ENCODE assay signal across 12 cellular contexts in genomic region chr9:97848582-97849237, GRCh38. TPM values are rescaled to one million over a fixed set of nuclear protein-coding genes. Genes with fewer than 3 reads are reported as not detected.
DNase-seq lines count a peak whose midpoint lies in the region; ATAC-seq and TF ChIP-seq lines count a peak whose summit lies in the region.
"Had no signal": no experiment of that assay in that cellular context is flagged by ENCODE, and none has a peak within 500 bp of the region (broad histone marks: within the 10 kb centered on the region; RNA-seq: fewer than 3 reads in every experiment).

No MANE protein-coding gene starts in this region.

- H3K36me3 ChIP-seq in iPS-15b (ENCODE audit: control insufficient read depth, insufficient read depth, low read length): no peaks in the 10 kb centered on the region

- no peaks in the 10 kb centered on the region for H3K79me2 ChIP-seq in H9 (ENCODE audit: insufficient read depth, low read length)

- peaks cover 22% of the 10 kb centered on the region for H3K23me2 ChIP-seq in H9 (ENCODE audit: insufficient read length, low read depth, low read length, poor library complexity, severe bottlenecking)

- peak; percentile 46 for DNase-seq in H9
- DNase-seq in activated T-cell treated with anti-CD3 and anti-CD28 coated beads, Interleukin-2, amount 50 U/mL, for 72 hours: peak in 1 of 2 donors; percentile 38
- peak; percentile 33 for DNase-seq in stimulated activated CD4-positive, alpha-beta T cell treated with anti-CD3 and anti-CD28 coated beads, Interleukin-4, amount 100 ng/mL, for 24 hours
- DNase-seq in Calu3: no peak
- no peak for DNase-seq in superior temporal gyrus (ENCODE audit: extremely low spot score)
- no peak for DNase-seq in NCI-H1105 (lab: John Stamatoyannopoulos, UW)
- no peak for DNase-seq in dedifferentiated amniotic fluid mesenchymal stem cell (ENCODE audit: extremely low spot score)
- DNase-seq: effector CD8-positive, alpha-beta T cell; NCI-H146 had no signal

- H3K9me3 ChIP-seq in H9 (ENCODE audit: control insufficient read depth, low read depth, low read length): no peaks in the 10 kb centered on the region
- no peaks in the 10 kb centered on the region for H3K9me3 ChIP-seq in iPS-15b (ENCODE audit: control insufficient read depth, insufficient read depth, low read length)

- H3K4me1 ChIP-seq in H9 (ENCODE audit: insufficient read depth, low read length): peaks cover 4% of the 10 kb centered on the region; the same call in 1 of the 2 replicates
- peaks cover 4% of the 10 kb centered on the region for H3K4me1 ChIP-seq in iPS-15b (ENCODE audit: control insufficient read depth, insufficient read depth, low read length)

- no peak overlapping the region for H4K8ac ChIP-seq in H9 (replicated peaks; ENCODE audit: insufficient read length, low read depth, low read length)

- no TSS peak for BruUV-seq in Calu3 (replicated peaks; lab: Mats Ljungman, UMichigan)

- no peak overlapping the region for H3T11ph ChIP-seq in H9 (ENCODE audit: low read length)

- no peak overlapping the region for H4K91ac ChIP-seq in H9 (ENCODE audit: insufficient read length, low read depth, low read length)

- no peak overlapping the region for H4K5ac ChIP-seq in H9 (ENCODE audit: insufficient read length, low read depth, low read length)

- CTCF ChIA-PET in Calu3 (lab: Charles Lee): no interaction called here

- no peaks in the 10 kb centered on the region; a peak in 2 of 5 replicates for H3K9me3 Mint-ChIP-seq in H9
- H3K9me3 Mint-ChIP-seq in activated T-cell treated with anti-CD3 and anti-CD28 coated beads, Interleukin-2, amount 50 U/mL, for 72 hours: no peaks in the 10 kb centered on the region
- no peaks in the 10 kb centered on the region for H3K9me3 Mint-ChIP-seq in Calu3 (ENCODE audit: low read depth, unreplicated experiment)

- H3K23ac ChIP-seq in H9 (ENCODE audit: insufficient read length, low read depth, low read length): no peak overlapping the region

- no peak overlapping the region for H2BK120ac ChIP-seq in H9 (ENCODE audit: low read depth, low read length, poor library complexity, severe bottlenecking)

- H3K27me3 ChIP-seq in H9 (ENCODE audit: insufficient read depth, low read length): peaks cover 78% of the 10 kb centered on the region
- H3K27me3 ChIP-seq in iPS-15b (ENCODE audit: control insufficient read depth, insufficient read depth, low read length): peaks cover 90% of the 10 kb centered on the region

- H2BK15ac ChIP-seq in H9 (ENCODE audit: low read depth, low read length): 0 out of 2 replicates have a peak overlapping the region, but pooled peaks have one; percentile 24

- H3K27me3 Mint-ChIP-seq in H9 (ENCODE audit: low read depth) (peaks cover 93% of the 10 kb centered on the region), Calu3 (ENCODE audit: unreplicated experiment) (no peaks in the 10 kb centered on the region)
- H3K27me3 Mint-ChIP-seq in activated T-cell treated with anti-CD3 and anti-CD28 coated beads, Interleukin-2, amount 50 U/mL, for 72 hours (ENCODE audit: low read depth): peaks cover 63% of the 10 kb centered on the region

- H3K27ac ChIP-seq in H9 (ENCODE audit: insufficient read length, low read depth, low read length): no peak overlapping the region

- H2BK5ac ChIP-seq in H9 (ENCODE audit: insufficient read length, low read length): no peak overlapping the region

- H3K36me3 Mint-ChIP-seq in H9 (ENCODE audit: insufficient read depth in 1 of 3, low read depth in 3 of 3) (no peaks in the 10 kb centered on the region; a peak in 1 of 7 replicates), Calu3 (ENCODE audit: insufficient read depth, unreplicated experiment) (peaks cover 19% of the 10 kb centered on the region)
- no peaks in the 10 kb centered on the region for H3K36me3 Mint-ChIP-seq in activated T-cell treated with anti-CD3 and anti-CD28 coated beads, Interleukin-2, amount 50 U/mL, for 72 hours (ENCODE audit: insufficient read depth in 2 of 2)

- H3K4me3 Mint-ChIP-seq in H9 (peak overlapping the region; percentile 33 to 72; a peak in 4 of 5 replicates), Calu3 (ENCODE audit: low read depth, unreplicated experiment) (no peak overlapping the region)
- peak overlapping the region; percentile 72 to 77 for H3K4me3 Mint-ChIP-seq in activated T-cell treated with anti-CD3 and anti-CD28 coated beads, Interleukin-2, amount 50 U/mL, for 72 hours

- no peaks in the 10 kb centered on the region for H4K20me1 ChIP-seq in H9 (ENCODE audit: control insufficient read depth, insufficient read depth, insufficient read length)

- H3K4me2 ChIP-seq in H9 (ENCODE audit: insufficient read depth, insufficient read length, low read length): peak overlapping the region; percentile 62

- no peak overlapping the region for H3K56ac ChIP-seq in H9 (ENCODE audit: insufficient read length, low read depth, low read length)

- no peak overlapping the region for H2AFZ ChIP-seq in H9 (ENCODE audit: low read length)

- H3K27ac Mint-ChIP-seq in H9 (no peak overlapping the region), Calu3 (ENCODE audit: unreplicated experiment) (no peak overlapping the region)
- H3K27ac Mint-ChIP-seq in activated T-cell treated with anti-CD3 and anti-CD28 coated beads, Interleukin-2, amount 50 U/mL, for 72 hours: no peak overlapping the region

- no peak overlapping the region for H2AK5ac ChIP-seq in H9 (ENCODE audit: insufficient read length, low read length)

- no CpG with 5 or more reads among the region's 52 CpGs for whole genome bisulfite sequencing in H9 (ENCODE audit: extremely low coverage, insufficient read length, low lambda C conversion rate)

- TF ChIP-seq CTCF in H9 (conservative IDR thresholded peaks at IDR 0.05) (no peak), Calu3 (IDR thresholded peaks at IDR 0.05; ENCODE audit: unreplicated experiment) (no peak)

- no peak overlapping the region for H2BK12ac ChIP-seq in H9 (ENCODE audit: insufficient read length, low read depth, low read length)

- H3K79me1 ChIP-seq in H9 (ENCODE audit: insufficient read depth, low read depth, low read length, poor library complexity, severe bottlenecking): no peaks in the 10 kb centered on the region

- peak overlapping the region; percentile 13 for H3K18ac ChIP-seq in H9 (ENCODE audit: insufficient read length, low read depth, low read length)

- intact Hi-C loops in Calu3 (cut with micrococcal nuclease; ENCODE audit: unreplicated experiment): no loop called here

- H3K9ac ChIP-seq in H9 (ENCODE audit: extremely low read depth, insufficient read length, low read length) (no peak overlapping the region), iPS-15b (ENCODE audit: low read depth, low read length) (no peak overlapping the region)

- H2BK20ac ChIP-seq in H9 (ENCODE audit: low read depth, low read length, poor library complexity, severe bottlenecking): no peak overlapping the region

- H3K4me3 ChIP-seq in iPS-15b (ENCODE audit: low read depth, low read length): peak overlapping the region; percentile 27

- peak; percentile 20 to 23 for ATAC-seq in activated T-cell treated with anti-CD3 and anti-CD28 coated beads, Interleukin-2, amount 50 U/mL, for 72 hours (replicated peaks in 1 of 2)

- no peak overlapping the region for H3K4ac ChIP-seq in H9 (ENCODE audit: low read depth, low read length)

- H3K14ac ChIP-seq in H9 (ENCODE audit: insufficient read depth, low read length): no peak overlapping the region; the same call in 1 of the 2 replicates

- H3K4me1 Mint-ChIP-seq in H9 (peaks cover 7 to 28% of the 10 kb centered on the region in 2 experiments; a peak in 3 of 4 replicates), Calu3 (ENCODE audit: low read depth, unreplicated experiment) (no peaks in the 10 kb centered on the region)
- H3K4me1 Mint-ChIP-seq in activated T-cell treated with anti-CD3 and anti-CD28 coated beads, Interleukin-2, amount 50 U/mL, for 72 hours (ENCODE audit: low read depth): peaks cover 15% of the 10 kb centered on the region

RNA-seq across cellular contexts. Expression of gene FOXE1, which starts 4.3 kb away (rescaled TPM):
- total RNA-seq in H9 (2021): not detected in 2 replicates
- total RNA-seq in activated T-cell treated with anti-CD3 and anti-CD28 coated beads, Interleukin-2, amount 50 U/mL, for 72 hours: under 1 TPM; 0.79 to 0.96 TPM
- 9.1 and 12.0 TPM in 2 replicates for total RNA-seq in Calu3 (2022)
- total RNA-seq: myocyte, temporal lobe had no signal

Comparison
In these comparisons a context has a peak if more than half of its experiments do, and no peak if none do; other contexts are left out.
1. DNase-seq: peak in H9 (single experiment) and stimulated activated CD4-positive, alpha-beta T cell treated with anti-CD3 and anti-CD28 coated beads, Interleukin-4, amount 100 ng/mL, for 24 hours (single experiment); none in Calu3 (single experiment), superior temporal gyrus (single experiment), NCI-H1105 (single experiment) and dedifferentiated amniotic fluid mesenchymal stem cell (single experiment).